ENCODE assay signal across 10 cellular contexts in genomic region chr14:52741865-52742264, GRCh38. TPM values are rescaled to one million over a fixed set of nuclear protein-coding genes. Genes with fewer than 3 reads are reported as not detected.
DNase-seq lines count a peak whose midpoint lies in the region; ATAC-seq and TF ChIP-seq lines count a peak whose summit lies in the region.
"Had no signal": no experiment of that assay in that cellular context is flagged by ENCODE, and none has a peak within 500 bp of the region (broad histone marks: within the 10 kb centered on the region; RNA-seq: fewer than 3 reads in every experiment).

No MANE protein-coding gene starts in this region.

- H3K27ac ChIP-seq in SU-DHL-6 (ENCODE audit: low read depth, low read length): peak overlapping the region; percentile 87
- peak overlapping the region in 2 of 4 donors; percentile 2 to 17 for H3K27ac ChIP-seq in esophagus muscularis mucosa (replicated peaks in 1 of 4)

- no peaks in the 10 kb centered on the region for H3K9me2 ChIP-seq in SU-DHL-6 (replicated peaks; ENCODE audit: insufficient read depth, low read length)

- H3K27me3 Mint-ChIP-seq in naive B cell: no peaks in the 10 kb centered on the region

- peak overlapping the region; percentile 42 for H2AFZ ChIP-seq in SU-DHL-6 (ENCODE audit: low read depth, low read length, severe bottlenecking)

- peak overlapping the region; percentile 67 to 90 (median 80) for H3K4me3 Mint-ChIP-seq in naive B cell

- no peak for TF ChIP-seq EP300 in esophagus muscularis mucosa (IDR thresholded peaks at IDR 0.05)

- H3K4me1 Mint-ChIP-seq in naive B cell: peaks cover 27 to 40% (median 39%) of the 10 kb centered on the region in 3 donors

- TF ChIP-seq POLR2A in esophagus muscularis mucosa (IDR thresholded peaks at IDR 0.05; ENCODE audit: low read depth): no peak

- CTCF ChIA-PET in GM10248 (lab: Yijun Ruan, JAX): interaction anchor here (1.2 to 1.8 kb wide), 5 partner anchors 10 to 17 kb away, joined by 3 to 6 read pairs (median 4); no protein-coding TSS in a partner anchor

- H3K4me2 ChIP-seq in SU-DHL-6 (ENCODE audit: low read depth, low read length, poor library complexity, severe bottlenecking): peak overlapping the region; percentile 63

- H4K20me1 ChIP-seq in SU-DHL-6 (ENCODE audit: low read depth, low read length): no peaks in the 10 kb centered on the region

- peaks cover 8 to 18% of the 10 kb centered on the region in 2 donors for H3K36me3 Mint-ChIP-seq in naive B cell

- TF ChIP-seq CTCF in GM10248 (IDR thresholded peaks at IDR 0.05; ENCODE audit: control extremely low read depth, extremely low read depth, low read depth, missing control alignments) (no peak), SU-DHL-6 (IDR thresholded peaks at IDR 0.05; ENCODE audit: insufficient read depth, low read length, poor library complexity, severe bottlenecking) (no peak), esophagus muscularis mucosa (IDR thresholded peaks at IDR 0.05) (no peak)

- no peaks in the 10 kb centered on the region for H3K27me3 ChIP-seq in SU-DHL-6 (ENCODE audit: low read length)
- no peaks in the 10 kb centered on the region for H3K27me3 ChIP-seq in esophagus muscularis mucosa

- H3K9me3 Mint-ChIP-seq in naive B cell: no peaks in the 10 kb centered on the region

- H3K9ac ChIP-seq in SU-DHL-6 (ENCODE audit: low read length): peak overlapping the region; percentile 38

- H3K4me3 ChIP-seq in SU-DHL-6 (ENCODE audit: insufficient read depth, low read length, poor library complexity, severe bottlenecking): peak overlapping the region; percentile 40
- H3K4me3 ChIP-seq in esophagus muscularis mucosa: no peak overlapping the region

- peaks cover 34% of the 10 kb centered on the region for H3F3A ChIP-seq in SU-DHL-6 (ENCODE audit: insufficient read depth)

- H3K79me2 ChIP-seq in SU-DHL-6 (ENCODE audit: insufficient read depth, low read length): peaks cover 73% of the 10 kb centered on the region

- POLR2A ChIA-PET in GM10248 (lab: Yijun Ruan, JAX): no interaction called here

- H3K36me3 ChIP-seq in SU-DHL-6 (ENCODE audit: low read length) (peaks cover 12% of the 10 kb centered on the region; the same call in 1 of the 2 replicates), esophagus muscularis mucosa (peaks cover 0 to 22% (median 3%) of the 10 kb centered on the region in 4 donors)

- DNase-seq in GM10248 (ENCODE audit: extremely low spot score) (peak; percentile 15), naive B cell (no peak), NCI-H146 (lab: John Stamatoyannopoulos, UW) (no peak), dedifferentiated amniotic fluid mesenchymal stem cell (ENCODE audit: extremely low spot score) (no peak), esophagus muscularis mucosa (ENCODE audit: extremely low spot score) (no peak), kidney glomerular epithelial cell (lab: John Stamatoyannopoulos, UW) (no peak)
- DNase-seq: GDM1, NCI-H1694 treated with DMSO at 0.1 percent for 48 hours had no signal

- H3K9me3 ChIP-seq in SU-DHL-6 (ENCODE audit: insufficient read depth, low read length): no peaks in the 10 kb centered on the region
- no peaks in the 10 kb centered on the region for H3K9me3 ChIP-seq in esophagus muscularis mucosa

- peak overlapping the region; percentile 50 to 95 (median 80) for H3K27ac Mint-ChIP-seq in naive B cell

- intact Hi-C loops in esophagus muscularis mucosa (cut with DNase I): no loop called here

- ATAC-seq in GM21515 (IDR thresholded peaks at IDR 0.05; ENCODE audit: unreplicated experiment) (peak; percentile 30), naive B cell (ENCODE audit: low read depth in 2 of 2) (peak in 1 of 2 donors; percentile 24)

- H3K4me1 ChIP-seq in esophagus muscularis mucosa: peaks cover 0 to 9% (median 2%) of the 10 kb centered on the region in 4 donors

RNA-seq across cellular contexts. Expression of gene STYX, which starts 11.9 kb away (rescaled TPM):
- polyA plus RNA-seq in naive B cell (ENCODE audit: low read depth in 6 of 6): 10 to 100 TPM; 14.9 to 20.4 (median 17.1) TPM
- total RNA-seq in esophagus muscularis mucosa: 10 to 100 TPM; 16.6 to 25.2 (median 20.7) TPM

RNA-seq across cellular contexts. Expression of gene PSMC6, which starts 34.9 kb away (rescaled TPM):
- polyA plus RNA-seq in naive B cell (ENCODE audit: low read depth in 6 of 6): 10 to 100 TPM; 46.9 to 76.5 (median 69.7) TPM
- 10 to 100 TPM; 53.5 to 80.8 (median 63.7) TPM for total RNA-seq in esophagus muscularis mucosa

RNA-seq across cellular contexts. Expression of gene ERO1A, which starts 46.5 kb away (rescaled TPM):
- 10 to 100 TPM; 20.4 to 26.0 (median 23.2) TPM for polyA plus RNA-seq in naive B cell (ENCODE audit: low read depth in 6 of 6)
- total RNA-seq in esophagus muscularis mucosa: 10 to 100 TPM; 35.5 to 42.7 (median 37.9) TPM

RNA-seq across cellular contexts. Expression of gene GNPNAT1, which starts 49.5 kb away (rescaled TPM):
- 10 to 100 TPM in 1 of 6 donors, 1 to 10 TPM in 5; 3.3 to 16.0 (median 8.4) TPM for polyA plus RNA-seq in naive B cell (ENCODE audit: low read depth in 6 of 6)
- 10 to 100 TPM; 12.9 to 32.5 (median 14.8) TPM for total RNA-seq in esophagus muscularis mucosa
